Comparison of ENCODE assay signal across 8 cellular contexts in genomic region chr6:32473378-32474348, GRCh38. TPM values are rescaled to one million over a fixed set of nuclear protein-coding genes. Genes with fewer than 3 reads are reported as not detected.
DNase-seq lines count a peak whose midpoint lies in the region; ATAC-seq, FAIRE-seq and TF ChIP-seq lines count a peak whose summit lies in the region.
"Not testable (repeated sequence)": the region's sequence is repeated elsewhere in the genome, so short reads cannot be mapped to it uniquely, and the experiment has no call there.

No MANE protein-coding gene starts in this region.

- not testable (repeated sequence) for H3K4me1 ChIP-seq in GM23338 (ENCODE audit: insufficient read depth); Panc1 (ENCODE audit: control insufficient read depth, insufficient read depth, low read length); K562 (replicated peaks in 1 of 2; ENCODE audit: control insufficient read depth in 2 of 2, insufficient read depth in 2 of 2, low read length in 2 of 2); keratinocyte (ENCODE audit: control insufficient read depth, extremely low read depth, insufficient read depth, low read length)

- not testable (repeated sequence) for H3K27ac ChIP-seq in GM23338 (ENCODE audit: low read depth); Panc1 (ENCODE audit: low read length); K562 (ENCODE audit: extremely low read depth, low read depth, low read length); keratinocyte (ENCODE audit: control insufficient read depth, insufficient read depth, low read length)

- TF ChIP-seq CTCF in GM23338 (conservative IDR thresholded peaks at IDR 0.05; ENCODE audit: low read depth in 2 of 2); Panc1 (IDR thresholded peaks at IDR 0.05); K562 (IDR thresholded peaks at IDR 0.05 in 2 of 3, conservative IDR thresholded peaks at IDR 0.05 in 1 of 3; ENCODE audit: insufficient read depth in 2 of 3, low read depth in 1 of 3, low read length in 3 of 3); keratinocyte (optimal IDR thresholded peaks at IDR 0.05 in 1 of 3, IDR thresholded peaks at IDR 0.05 in 1 of 3, conservative IDR thresholded peaks at IDR 0.05 in 1 of 3; ENCODE audit: extremely low read depth in 1 of 3, insufficient read depth in 2 of 3, low read length in 3 of 3): not testable (repeated sequence)

- not testable (repeated sequence) for H3K4me3 Mint-ChIP-seq in GM23338
- H3K4me3 Mint-ChIP-seq in stimulated activated memory B cell treated with anti-CD40 and anti-IgM and Interleukin-4, amounts not matched to agents 10 μg/mL and 1 μg/mL and 100 μg/mL, for 72 hours: peak overlapping the region; percentile 82

- peaks cover 11% of the 10 kb centered on the region; the same call in 2 of the 3 replicates for H3K36me3 Mint-ChIP-seq in GM23338 (ENCODE audit: low read depth)
- H3K36me3 Mint-ChIP-seq in stimulated activated memory B cell treated with anti-CD40 and anti-IgM and Interleukin-4, amounts not matched to agents 10 μg/mL and 1 μg/mL and 100 μg/mL, for 72 hours: not testable (repeated sequence)

- H3K9me2 ChIP-seq in GM23338 (ENCODE audit: insufficient read depth): not testable (repeated sequence)

- H3K79me2 ChIP-seq in GM23338 (replicated peaks; ENCODE audit: insufficient read depth); K562 (ENCODE audit: control insufficient read depth, insufficient read depth, low read length); keratinocyte (ENCODE audit: control insufficient read depth, insufficient read depth, low read length): not testable (repeated sequence)

- TF ChIP-seq EP300 in K562 (IDR thresholded peaks at IDR 0.05; ENCODE audit: low read length): not testable (repeated sequence)

- not testable (repeated sequence) for H3K27ac Mint-ChIP-seq in GM23338
- H3K27ac Mint-ChIP-seq in stimulated activated memory B cell treated with anti-CD40 and anti-IgM and Interleukin-4, amounts not matched to agents 10 μg/mL and 1 μg/mL and 100 μg/mL, for 72 hours: peak overlapping the region; percentile 100

- not testable (repeated sequence) for H3K9me1 ChIP-seq in K562 (ENCODE audit: control insufficient read depth, insufficient read depth, low read length); keratinocyte (ENCODE audit: control insufficient read depth, extremely low read depth, insufficient read depth, low read length)

- dilution Hi-C loops in keratinocyte (cut with MboI; ENCODE audit: extremely low pct_ligation_motif_present, low sequenced_read_pairs): not testable (repeated sequence)

- peak; percentile 55 for DNase-seq in DMS53 (lab: John Stamatoyannopoulos, UW)
- peak; percentile 73 for DNase-seq in GM23338 (ENCODE audit: low spot score)
- DNase-seq in Panc1 (ENCODE audit: low read depth, low spot score): not testable (repeated sequence)
- peak in 2 of 4 experiments; percentile 57 to 64 for DNase-seq in K562 (ENCODE audit: extremely low read depth in 1 of 4, low spot score in 3 of 4)
- DNase-seq in keratinocyte (ENCODE audit: low read depth, low spot score): peak; percentile 9

- not testable (repeated sequence) for H4K20me1 ChIP-seq in GM23338 (replicated peaks; ENCODE audit: insufficient read depth); K562 (replicated peaks; ENCODE audit: control insufficient read depth, insufficient read depth, low read length); keratinocyte (ENCODE audit: control insufficient read depth, extremely low read depth, insufficient read depth, low read length)

- not testable (repeated sequence) for H3K9ac ChIP-seq in K562 (ENCODE audit: insufficient read depth in 1 of 2, low read depth in 2 of 2, low read length in 2 of 2); keratinocyte (ENCODE audit: control insufficient read depth, extremely low read depth, insufficient read depth, low read length)

- H3K27me3 Mint-ChIP-seq in GM23338 (ENCODE audit: insufficient read depth, low read depth, poor library complexity); stimulated activated memory B cell treated with anti-CD40 and anti-IgM and Interleukin-4, amounts not matched to agents 10 μg/mL and 1 μg/mL and 100 μg/mL, for 72 hours: not testable (repeated sequence)

- CTCF ChIA-PET in Panc1 (lab: Charles Lee); K562 (lab: Yijun Ruan, JAX; ENCODE audit: low intra/inter-chr PET ratio): not testable (repeated sequence)

- TF ChIP-seq POLR2A in K562 (conservative IDR thresholded peaks at IDR 0.05): not testable (repeated sequence)

- FAIRE-seq in K562 (lab: Jason Lieb, UNC): peak; percentile 76
- peak; percentile 58 for FAIRE-seq in keratinocyte (lab: Jason Lieb, UNC)

- in situ Hi-C loops in Panc1 (cut with HindIII; ENCODE audit: low pct_unique_long_range_greater_than_20kb, low sequenced_read_pairs); K562 (cut with MboI): not testable (repeated sequence)

- not testable (repeated sequence) for TF ChIP-seq RAD21 in K562 (CRISPR knock-in tag; conservative IDR thresholded peaks at IDR 0.05 in 1 of 2, IDR thresholded peaks at IDR 0.05 in 1 of 2)

- POLR2A ChIA-PET in Panc1 (lab: Charles Lee); K562 (lab: Yijun Ruan, JAX): not testable (repeated sequence)

- ATAC-seq in GM19025 (IDR thresholded peaks at IDR 0.05; ENCODE audit: low read depth, unreplicated experiment) (peak; percentile 85), GM23338 (peak; percentile 100), HG03175 (IDR thresholded peaks at IDR 0.05; ENCODE audit: unreplicated experiment) (peak; percentile 91), Panc1 (peak; percentile 89), K562 (peak; percentile 97)
- peak; percentile 99 for ATAC-seq in stimulated activated memory B cell treated with anti-CD40 and anti-IgM and Interleukin-4, amounts not matched to agents 10 μg/mL and 1 μg/mL and 100 μg/mL, for 72 hours

- not testable (repeated sequence) for H3K9me3 ChIP-seq in Panc1 (ENCODE audit: control insufficient read depth, insufficient read depth, low read depth, low read length); K562 (replicated peaks; ENCODE audit: control insufficient read depth, insufficient read depth, low read depth, low read length); keratinocyte (ENCODE audit: control insufficient read depth, low read depth, low read length)

- peaks cover 23% of the 10 kb centered on the region for H3K9me3 Mint-ChIP-seq in GM23338
- H3K9me3 Mint-ChIP-seq in stimulated activated memory B cell treated with anti-CD40 and anti-IgM and Interleukin-4, amounts not matched to agents 10 μg/mL and 1 μg/mL and 100 μg/mL, for 72 hours: not testable (repeated sequence)

- not testable (repeated sequence) for H3K4me3 ChIP-seq in GM23338; Panc1 (ENCODE audit: low read depth in 2 of 2, low read length in 2 of 2); K562; keratinocyte (ENCODE audit: control insufficient read depth in 2 of 3, extremely low read depth in 1 of 3, insufficient read depth in 2 of 3, low read depth in 1 of 3, low read length in 3 of 3)

- not testable (repeated sequence) for H3K27me3 ChIP-seq in GM23338 (ENCODE audit: insufficient read depth); Panc1 (ENCODE audit: control insufficient read depth, insufficient read depth, low read length); K562 (ENCODE audit: control insufficient read depth in 2 of 2, insufficient read depth in 2 of 2, low read length in 2 of 2); keratinocyte (ENCODE audit: control insufficient read depth, extremely low read depth, insufficient read depth, low read length)

- H3K4me1 Mint-ChIP-seq in GM23338: not testable (repeated sequence)
- H3K4me1 Mint-ChIP-seq in stimulated activated memory B cell treated with anti-CD40 and anti-IgM and Interleukin-4, amounts not matched to agents 10 μg/mL and 1 μg/mL and 100 μg/mL, for 72 hours: peaks cover 26% of the 10 kb centered on the region

- H3F3A ChIP-seq in GM23338 (replicated peaks; ENCODE audit: low read depth): not testable (repeated sequence)

- BruUV-seq in Panc1 (replicated peaks; lab: Mats Ljungman, UMichigan); K562 (replicated peaks; lab: Mats Ljungman, UMichigan): not testable (repeated sequence)

- intact Hi-C loops in Panc1 (cut with micrococcal nuclease; ENCODE audit: unreplicated experiment); K562 (cut with micrococcal nuclease): not testable (repeated sequence)

- H3K4me2 ChIP-seq in GM23338; K562 (ENCODE audit: insufficient read depth, low read length); keratinocyte (ENCODE audit: control insufficient read depth, extremely low read depth, insufficient read depth, low read depth, low read length): not testable (repeated sequence)

- peak overlapping the region; percentile 84; the same call in 1 of the 2 replicates for H2AFZ ChIP-seq in GM23338
- not testable (repeated sequence) for H2AFZ ChIP-seq in K562 (ENCODE audit: low read depth, low read length); keratinocyte (ENCODE audit: control insufficient read depth, low read length)

- not testable (repeated sequence) for H3K36me3 ChIP-seq in GM23338 (ENCODE audit: insufficient read depth); Panc1 (ENCODE audit: control insufficient read depth, insufficient read depth, low read length); K562 (ENCODE audit: control insufficient read depth, insufficient read depth, low read length); keratinocyte (ENCODE audit: control insufficient read depth in 2 of 2, extremely low read depth in 1 of 2, insufficient read depth in 2 of 2, low read length in 2 of 2)

- whole genome bisulfite sequencing in K562 (ENCODE audit: insufficient coverage, low coverage, missing lambda C conversion rate): 1% methylated on average over 10 of the region's 10 CpGs

RNA-seq across cellular contexts. Expression of gene HLA-DRA, which starts 34.0 kb away (rescaled TPM):
- 4.4 and 6.9 TPM in 2 replicates for total RNA-seq in GM23338 (2014; rRNA removed; shearing (Covaris generic))
- polyA plus RNA-seq in GM23338 (2016; fragmentation: Nextera tagmentation; extraction: Ambion mirVana) (7.7 and 10.5 TPM in 2 replicates), K562 (2011; rRNA removed) (not detected in 2 replicates), K562 (2014; fragmentation: Illumina TruSeq; extraction: Trizol) (0.53 TPM in 1 of 2 replicates, not detected in the other), K562 (2014; fragmentation: Nextera tagmentation; extraction: Ambion mirVana) (under 1 TPM; 0.18 to 0.31 TPM), K562 (2014; rRNA removed) (0.41 and 0.80 TPM in 2 replicates), keratinocyte (0.21 to 2.4 TPM in 2 of 3 replicates, not detected in the other)
- total RNA-seq in Panc1 (2021; ENCODE audit: unreplicated experiment) (1.7 TPM), K562 (2014; rRNA removed) (not detected in 2 replicates), K562 (2014; rRNA removed; fragmentation: Illumina TruSeq; extraction: Trizol) (not detected in 2 replicates), K562 (2015; rRNA removed; fragmentation: Illumina TruSeq; extraction: Trizol) (0.34 and 0.47 TPM in 2 replicates), K562 (2021) (1.8 and 2.4 TPM in 2 replicates)
- polyA plus RNA-seq in Panc1 (2012; ENCODE audit: insufficient read length): not detected
- total RNA-seq in K562 (2011; cell fraction: chromatin; rRNA removed; ENCODE audit: low replicate concordance): not detected in 2 replicates
- total RNA-seq in K562 (2011; cell fraction: nucleolus; rRNA removed): not detected in 2 replicates
- total RNA-seq in K562 (2011; cell fraction: nucleoplasm; rRNA removed): not detected in 2 replicates
- not detected in 2 replicates for polyA plus RNA-seq in K562 (2011; cell fraction: cytosol; rRNA removed)
- not detected in 2 replicates for polyA plus RNA-seq in K562 (2011; cell fraction: nucleus; rRNA removed)
- 0.05 and 0.42 TPM in 2 replicates for polyA plus RNA-seq in K562 (2012)
- polyA minus RNA-seq in K562 (2011; rRNA and poly(A)+ RNA removed): 0.15 TPM in 1 of 2 replicates, not detected in the other
- polyA minus RNA-seq in K562 (2011; cell fraction: cytosol; rRNA and poly(A)+ RNA removed): not detected in 2 replicates
- polyA minus RNA-seq in K562 (2011; cell fraction: nucleus; rRNA and poly(A)+ RNA removed): not detected in 2 replicates
- not detected for polyA plus RNA-seq in keratinocyte (2011; ENCODE audit: low read depth)
- 0.07 TPM in 1 of 2 replicates, not detected in the other for polyA plus RNA-seq in keratinocyte (2011; cell fraction: cytosol; rRNA removed)
- 0.09 TPM in 1 of 2 replicates, not detected in the other for polyA plus RNA-seq in keratinocyte (2011; cell fraction: nucleus; rRNA removed)
- polyA plus RNA-seq in keratinocyte (2012; ENCODE audit: low replicate concordance): not detected in 2 replicates
- not detected in 3 replicates for polyA minus RNA-seq in keratinocyte
- polyA minus RNA-seq in keratinocyte (2011; cell fraction: cytosol; rRNA and poly(A)+ RNA removed): not detected
- polyA minus RNA-seq in keratinocyte (2011; cell fraction: nucleus; rRNA and poly(A)+ RNA removed): not detected in 2 replicates

RNA-seq across cellular contexts. Expression of gene HLA-DRB5, which starts 56.4 kb away (rescaled TPM):
- total RNA-seq in GM23338 (2014; rRNA removed; shearing (Covaris generic)): not detected in 2 replicates
- polyA plus RNA-seq in GM23338 (2016; fragmentation: Nextera tagmentation; extraction: Ambion mirVana): not detected in 2 replicates
- total RNA-seq in Panc1 (2021; ENCODE audit: unreplicated experiment): not detected
- polyA plus RNA-seq in Panc1 (2012; ENCODE audit: insufficient read length): not detected
- total RNA-seq in K562 (2011; cell fraction: chromatin; rRNA removed; ENCODE audit: low replicate concordance): not detected in 2 replicates
- total RNA-seq in K562 (2011; cell fraction: nucleolus; rRNA removed): not detected in 2 replicates
- not detected in 2 replicates for total RNA-seq in K562 (2011; cell fraction: nucleoplasm; rRNA removed)
- not detected in 2 replicates for total RNA-seq in K562 (2014; rRNA removed)
- total RNA-seq in K562 (2014; rRNA removed; fragmentation: Illumina TruSeq; extraction: Trizol): not detected in 2 replicates
- not detected in 2 replicates for total RNA-seq in K562 (2015; rRNA removed; fragmentation: Illumina TruSeq; extraction: Trizol)
- 0.27 TPM in 1 of 2 replicates, not detected in the other for total RNA-seq in K562 (2021)
- polyA plus RNA-seq in K562 (2011; rRNA removed): not detected in 2 replicates
- polyA plus RNA-seq in K562 (2011; cell fraction: cytosol; rRNA removed): not detected in 2 replicates
- not detected in 2 replicates for polyA plus RNA-seq in K562 (2011; cell fraction: nucleus; rRNA removed)
- polyA plus RNA-seq in K562 (2012): not detected in 2 replicates
- not detected in 2 replicates for polyA plus RNA-seq in K562 (2014; fragmentation: Illumina TruSeq; extraction: Trizol)
- polyA plus RNA-seq in K562 (2014; fragmentation: Nextera tagmentation; extraction: Ambion mirVana): not detected
- polyA plus RNA-seq in K562 (2014; rRNA removed): not detected in 2 replicates
- polyA minus RNA-seq in K562 (2011; rRNA and poly(A)+ RNA removed): not detected in 2 replicates
- polyA minus RNA-seq in K562 (2011; cell fraction: cytosol; rRNA and poly(A)+ RNA removed): not detected in 2 replicates
- not detected in 2 replicates for polyA minus RNA-seq in K562 (2011; cell fraction: nucleus; rRNA and poly(A)+ RNA removed)
- 0.05 TPM in 1 of 3 replicates, not detected in the others for polyA plus RNA-seq in keratinocyte
- not detected for polyA plus RNA-seq in keratinocyte (2011; ENCODE audit: low read depth)
- not detected in 2 replicates for polyA plus RNA-seq in keratinocyte (2011; cell fraction: cytosol; rRNA removed)
- not detected in 2 replicates for polyA plus RNA-seq in keratinocyte (2011; cell fraction: nucleus; rRNA removed)
- not detected in 2 replicates for polyA plus RNA-seq in keratinocyte (2012; ENCODE audit: low replicate concordance)
- polyA minus RNA-seq in keratinocyte: not detected in 3 replicates
- polyA minus RNA-seq in keratinocyte (2011; cell fraction: cytosol; rRNA and poly(A)+ RNA removed): not detected
- polyA minus RNA-seq in keratinocyte (2011; cell fraction: nucleus; rRNA and poly(A)+ RNA removed): not detected in 2 replicates
